Comparison of ENCODE assay signal across 8 cellular contexts in the genomic region with DNA sequence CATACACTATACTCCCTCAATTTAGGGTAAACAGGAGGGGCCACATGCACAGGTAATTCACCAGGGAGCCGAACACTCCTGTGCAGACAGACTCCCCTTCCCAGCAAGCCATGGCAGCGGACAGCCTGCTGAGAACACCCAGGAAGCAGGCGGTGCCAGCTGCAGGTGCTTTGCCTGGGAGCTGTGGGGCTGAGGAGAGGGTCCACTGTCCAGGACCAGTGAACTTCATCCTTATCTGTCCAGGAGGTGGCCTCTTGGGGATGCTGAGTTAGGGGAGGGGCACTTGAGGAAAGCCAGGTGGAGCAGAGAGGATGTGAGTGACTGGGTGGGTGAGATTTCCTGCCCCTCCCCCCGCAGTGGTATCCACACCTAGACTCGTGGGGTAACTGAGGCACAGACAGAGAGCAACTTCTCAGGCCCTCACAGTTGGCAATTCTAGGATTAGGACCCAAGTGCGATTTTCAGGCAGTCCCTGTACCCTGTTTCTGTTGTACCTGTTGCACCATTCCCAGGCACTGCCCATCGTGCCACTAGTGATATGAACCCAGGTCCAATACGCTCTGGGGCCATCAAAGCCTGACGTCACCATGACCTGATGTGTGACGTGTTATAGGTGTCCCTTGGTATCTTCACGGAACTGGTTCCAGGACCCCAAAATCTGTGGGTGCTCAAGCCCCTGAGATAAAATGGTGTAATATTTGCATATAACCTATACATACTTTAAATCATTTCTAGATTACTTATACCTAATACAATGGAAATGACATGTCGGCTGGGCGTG. TPM values are rescaled to one million over a fixed set of nuclear protein-coding genes. Genes with fewer than 3 reads are reported as not detected.
DNase-seq lines count a peak whose midpoint lies in the region; ATAC-seq and TF ChIP-seq lines count a peak whose summit lies in the region.

No MANE protein-coding gene starts in this region.

- H3K9me3 ChIP-seq in body of pancreas (no peaks in the 10 kb centered on the region), lung (ENCODE audit: control insufficient read depth in 2 of 2, insufficient read depth in 1 of 2, low read length in 1 of 2) (no peaks in the 10 kb centered on the region)

- H3K36me3 Mint-ChIP-seq in activated naive CD4-positive, alpha-beta T cell treated with anti-CD3 and anti-CD28 coated beads for 36 hours (ENCODE audit: low read depth) = no peaks in the 10 kb centered on the region
- H3K36me3 Mint-ChIP-seq in type B pancreatic cell = no peaks in the 10 kb centered on the region

- DNase-seq in activated naive CD4-positive, alpha-beta T cell treated with anti-CD3 and anti-CD28 coated beads for 36 hours = no peak
- no peak for DNase-seq in activated naive CD4-positive, alpha-beta T cell treated with anti-CD3 and anti-CD28 coated beads, Interleukin-2, amount 50 U/mL, for 16 hours
- no peak for DNase-seq in body of pancreas
- DNase-seq in lung (ENCODE audit: low spot score) = no peak
- no peak for DNase-seq in type B pancreatic cell (ENCODE audit: extremely low spot score, unreplicated experiment)
- no peak for DNase-seq in NCI-H510A treated with DMSO at 0.1 percent for 48 hours (lab: John Stamatoyannopoulos, UW)
- DNase-seq in AG20443 (ENCODE audit: low spot score) = no peak
- no peak for DNase-seq in HPDE6-E6E7 (ENCODE audit: extremely low spot score)

- CTCF ChIA-PET in activated naive CD4-positive, alpha-beta T cell treated with anti-CD3 and anti-CD28 coated beads for 36 hours (lab: Charles Lee) = interaction anchor here (0.5 to 2.2 kb wide), 18 partner anchors 8 to 1929 kb away, joined by 3 to 21 read pairs (median 5); a partner anchor contains a TSS

- no peak overlapping the region for H3K4me3 ChIP-seq in body of pancreas
- H3K4me3 ChIP-seq in lung = peak overlapping the region; percentile 71

- intact Hi-C loops in activated naive CD4-positive, alpha-beta T cell treated with anti-CD3 and anti-CD28 coated beads for 36 hours (cut with micrococcal nuclease) = loop anchor here (5.0 kb wide), 2 partner anchors 279 to 404 kb away; a partner anchor contains a TSS
- intact Hi-C loops in body of pancreas (cut with DNase I) = no loop called here

- no peaks in the 10 kb centered on the region for H3K9me3 Mint-ChIP-seq in activated naive CD4-positive, alpha-beta T cell treated with anti-CD3 and anti-CD28 coated beads for 36 hours
- no peaks in the 10 kb centered on the region for H3K9me3 Mint-ChIP-seq in type B pancreatic cell

- TF ChIP-seq POLR2A in body of pancreas (IDR thresholded peaks at IDR 0.05) = no peak

- H3K4me1 ChIP-seq in body of pancreas (peaks cover 17% of the 10 kb centered on the region), lung (ENCODE audit: control insufficient read depth in 2 of 2, insufficient read depth in 2 of 2, low read length in 2 of 2) (peaks cover 0 to 11% of the 10 kb centered on the region in 2 donors)

- H3K27me3 ChIP-seq in body of pancreas (no peaks in the 10 kb centered on the region), lung (ENCODE audit: control insufficient read depth, insufficient read depth) (no peaks in the 10 kb centered on the region)

- no peak for ATAC-seq in body of pancreas
- ATAC-seq in lung (ENCODE audit: insufficient read depth, low FRiP score) = no peak

- 57 to 71% methylated on average over 10 to 13 of the region's 13 CpGs for WGBS in body of pancreas, 2 donors
- 73% methylated on average over 13 of the region's 13 CpGs for WGBS in lung, 2 donors

- H3K4me1 Mint-ChIP-seq in activated naive CD4-positive, alpha-beta T cell treated with anti-CD3 and anti-CD28 coated beads for 36 hours (ENCODE audit: low read depth) = peaks cover 10% of the 10 kb centered on the region
- H3K4me1 Mint-ChIP-seq in type B pancreatic cell (ENCODE audit: unreplicated experiment) = peaks cover 12% of the 10 kb centered on the region

- peaks cover 0 to 7% of the 10 kb centered on the region in 2 donors for H3K36me3 ChIP-seq in body of pancreas (replicated peaks in 1 of 2; ENCODE audit: insufficient read depth in 1 of 2, low read depth in 2 of 2)
- peaks cover 0 to 23% of the 10 kb centered on the region in 2 donors for H3K36me3 ChIP-seq in lung (ENCODE audit: control insufficient read depth in 2 of 2, insufficient read depth in 2 of 2, low read length in 2 of 2)

- H3K27ac ChIP-seq in body of pancreas (peak overlapping the region in 3 of 4 donors; percentile 69 to 88 (median 78)), lung (ENCODE audit: low read depth in 1 of 2, low read length in 1 of 2) (peak overlapping the region in 1 of 2 donors; percentile 96)

- peak overlapping the region; percentile 73 for H3K4me3 Mint-ChIP-seq in activated naive CD4-positive, alpha-beta T cell treated with anti-CD3 and anti-CD28 coated beads for 36 hours
- H3K4me3 Mint-ChIP-seq in type B pancreatic cell = peak overlapping the region; percentile 98

- TF ChIP-seq CTCF in body of pancreas (IDR thresholded peaks at IDR 0.05) (no peak), lung (IDR thresholded peaks at IDR 0.05; ENCODE audit: control extremely low read depth, extremely low read depth) (no peak), type B pancreatic cell (conservative IDR thresholded peaks at IDR 0.05) (no peak)

- no peak overlapping the region for H3K27ac Mint-ChIP-seq in activated naive CD4-positive, alpha-beta T cell treated with anti-CD3 and anti-CD28 coated beads for 36 hours
- peak overlapping the region; percentile 95 for H3K27ac Mint-ChIP-seq in type B pancreatic cell

- H3K27me3 Mint-ChIP-seq in activated naive CD4-positive, alpha-beta T cell treated with anti-CD3 and anti-CD28 coated beads for 36 hours (ENCODE audit: low read depth) = no peaks in the 10 kb centered on the region
- H3K27me3 Mint-ChIP-seq in type B pancreatic cell = peaks cover 4% of the 10 kb centered on the region

RNA-seq across cellular contexts. Expression of a gene that starts 1.2 kb away (rescaled TPM):
- 10 to 100 TPM; 47.1 to 50.5 TPM for total RNA-seq in activated naive CD4-positive, alpha-beta T cell treated with anti-CD3 and anti-CD28 coated beads for 36 hours
- total RNA-seq in body of pancreas = 100 to 1,000 TPM; 119 to 153 TPM
- 100 to 1,000 TPM; 300 to 753 TPM for total RNA-seq in lung
- polyA plus RNA-seq in lung = 100 to 1,000 TPM; 160 to 719 TPM
- total RNA-seq in type B pancreatic cell (ENCODE audit: low replicate concordance) = 183 and 236 TPM in 2 replicates

RNA-seq across cellular contexts. Expression of a gene that starts 17.4 kb away (rescaled TPM):
- under 1 TPM; 0.12 to 0.21 TPM for total RNA-seq in activated naive CD4-positive, alpha-beta T cell treated with anti-CD3 and anti-CD28 coated beads for 36 hours
- total RNA-seq in body of pancreas (1 to 10 TPM in 1 of 2 donors, not detected in 1; 2.9 TPM), lung (1 to 10 TPM; 1.1 to 8.0 TPM), type B pancreatic cell (ENCODE audit: low replicate concordance) (13.3 and 34.7 TPM in 2 replicates)
- polyA plus RNA-seq in lung = under 1 TPM; 0.47 TPM

RNA-seq across cellular contexts. Expression of a gene that starts 21.6 kb away (rescaled TPM):
- total RNA-seq in activated naive CD4-positive, alpha-beta T cell treated with anti-CD3 and anti-CD28 coated beads for 36 hours = 100 to 1,000 TPM; 146 to 149 TPM
- total RNA-seq in body of pancreas (100 to 1,000 TPM in 1 of 2 donors, 10 to 100 TPM in 1; 72.6 to 154 TPM), lung (100 to 1,000 TPM in 1 of 2 donors, 10 to 100 TPM in 1; 66.4 to 134 TPM), type B pancreatic cell (ENCODE audit: low replicate concordance) (137 and 169 TPM in 2 replicates)
- polyA plus RNA-seq in lung = 100 to 1,000 TPM; 104 to 130 TPM

RNA-seq across cellular contexts. Expression of a gene that starts 37.9 kb away (rescaled TPM):
- total RNA-seq in activated naive CD4-positive, alpha-beta T cell treated with anti-CD3 and anti-CD28 coated beads for 36 hours = under 1 TPM in 1 of 2 experiments, not detected in 1; 0.17 TPM
- total RNA-seq in body of pancreas (1 to 10 TPM in 1 of 2 donors, not detected in 1; 2.6 TPM), lung (1 to 10 TPM in 1 of 2 donors, under 1 TPM in 1; 0.61 to 4.9 TPM), type B pancreatic cell (ENCODE audit: low replicate concordance) (10.3 and 12.3 TPM in 2 replicates)
- polyA plus RNA-seq in lung = under 1 TPM; 0.70 to 0.91 TPM

RNA-seq across cellular contexts. Expression of a gene that starts 43.2 kb away (rescaled TPM):
- 1 to 10 TPM in 1 of 2 experiments, under 1 TPM in 1; 0.31 to 1.1 TPM for total RNA-seq in activated naive CD4-positive, alpha-beta T cell treated with anti-CD3 and anti-CD28 coated beads for 36 hours
- 1 to 10 TPM in 1 of 2 donors, under 1 TPM in 1; 0.33 to 1.8 TPM for total RNA-seq in body of pancreas
- 1 to 10 TPM; 2.1 to 9.2 TPM for total RNA-seq in lung
- 1 to 10 TPM; 1.4 to 6.3 TPM for polyA plus RNA-seq in lung
- total RNA-seq in type B pancreatic cell (ENCODE audit: low replicate concordance) = 0.69 and 8.8 TPM in 2 replicates
